9 cellular contexts compared by ENCODE assay signal in genomic region chr12:85874064-85874463, GRCh38. TPM values are rescaled to one million over a fixed set of nuclear protein-coding genes. Genes with fewer than 3 reads are reported as not detected.
DNase-seq lines count a peak whose midpoint lies in the region; ATAC-seq and TF ChIP-seq lines count a peak whose summit lies in the region.
"Had no signal": no experiment of that assay in that cellular context is flagged by ENCODE, and none has a peak within 500 bp of the region (broad histone marks: within the 10 kb centered on the region; RNA-seq: fewer than 3 reads in every experiment).

A gene with protein sequence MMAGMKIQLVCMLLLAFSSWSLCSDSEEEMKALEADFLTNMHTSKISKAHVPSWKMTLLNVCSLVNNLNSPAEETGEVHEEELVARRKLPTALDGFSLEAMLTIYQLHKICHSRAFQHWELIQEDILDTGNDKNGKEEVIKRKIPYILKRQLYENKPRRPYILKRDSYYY (plus strand): TSS chr12:85874295. CDS start chr12:85874404, 109 bp downstream.

- no peaks in the 10 kb centered on the region for H3K27me3 Mint-ChIP-seq in CD8-positive, alpha-beta T cell (ENCODE audit: low read depth)

- TF ChIP-seq CTCF in fibroblast of lung (conservative IDR thresholded peaks at IDR 0.05 in 1 of 2, IDR thresholded peaks at IDR 0.05 in 1 of 2; ENCODE audit: low read depth in 1 of 2, low read length in 2 of 2): no peak
- no peak for TF ChIP-seq CTCF in CD8-positive, alpha-beta T cell (IDR thresholded peaks at IDR 0.05)
- TF ChIP-seq CTCF in colonic mucosa (IDR thresholded peaks at IDR 0.05): no peak

- H3K9me3 ChIP-seq in fibroblast of lung (ENCODE audit: control insufficient read depth, insufficient read depth, low read depth, low read length) (no peaks in the 10 kb centered on the region), colonic mucosa (no peaks in the 10 kb centered on the region)
- no peaks in the 10 kb centered on the region for H3K9me3 ChIP-seq in CD8-positive, alpha-beta T cell (ENCODE audit: low read length)

- TF ChIP-seq POLR2A in GM18505 (IDR thresholded peaks at IDR 0.05; ENCODE audit: borderline replicate concordance, extremely low read depth, insufficient read depth, insufficient read length): no peak

- intact Hi-C loops in CD8-positive, alpha-beta T cell (cut with DNase I, micrococcal nuclease): loop anchor here in 1 of 2 experiments (5.0 to 10.0 kb wide), 2 partner anchors 407 to 999 kb away; no protein-coding TSS in a partner anchor
- intact Hi-C loops in colonic mucosa (cut with DNase I) (loop anchor here (5.0 kb wide), 1 partner anchor 297 kb away; no protein-coding TSS in a partner anchor), posterior cingulate gyrus (cut with DNase I) (loop anchor here (5.0 kb wide), 1 partner anchor 407 kb away; no protein-coding TSS in a partner anchor)

- H3K27me3 ChIP-seq in fibroblast of lung (ENCODE audit: control insufficient read depth, insufficient read depth, low read length) (no peaks in the 10 kb centered on the region), colonic mucosa (no peaks in the 10 kb centered on the region)
- no peaks in the 10 kb centered on the region for H3K27me3 ChIP-seq in CD8-positive, alpha-beta T cell (ENCODE audit: insufficient read depth, low read length)

- H3K36me3 Mint-ChIP-seq in CD8-positive, alpha-beta T cell: no peaks in the 10 kb centered on the region

- H3K4me3 ChIP-seq in fibroblast of lung (replicated peaks in 1 of 4; ENCODE audit: control extremely low read depth in 1 of 4, insufficient read depth in 1 of 4, low read depth in 3 of 4, low read length in 4 of 4): no peak within 1 kb of the TSS
- no peak within 1 kb of the TSS for H3K4me3 ChIP-seq in CD8-positive, alpha-beta T cell (ENCODE audit: low read depth, low read length)
- H3K4me3 ChIP-seq in colonic mucosa: no peak within 1 kb of the TSS

- peak within 1 kb of the TSS; percentile 11 for H2AFZ ChIP-seq in fibroblast of lung (ENCODE audit: low read length)

- no peak within 1 kb of the TSS for H3K9ac ChIP-seq in fibroblast of lung (ENCODE audit: insufficient read depth, low read length)
- no peak within 1 kb of the TSS for H3K9ac ChIP-seq in colonic mucosa (ENCODE audit: low read depth in 2 of 2, low read length in 2 of 2)

- CTCF ChIA-PET in CD8-positive, alpha-beta T cell (lab: Charles Lee): no interaction called here

- H3K79me2 ChIP-seq in fibroblast of lung (ENCODE audit: control insufficient read depth, insufficient read depth, low read length): no peaks in the 10 kb centered on the region

- H4K20me1 ChIP-seq in fibroblast of lung (ENCODE audit: control insufficient read depth, extremely low read depth, insufficient read depth, low read length): no peaks in the 10 kb centered on the region

- DNase-seq in NCI-H2081 (lab: John Stamatoyannopoulos, UW): peak; percentile 59 to 63
- no peak for DNase-seq in fibroblast of lung (ENCODE audit: low read depth in 2 of 2)
- no peak for DNase-seq in CD8-positive, alpha-beta T cell
- no peak for DNase-seq in activated CD8-positive, alpha-beta memory T cell treated with anti-CD3 and anti-CD28 coated beads for 24 hours
- DNase-seq in colonic mucosa: no peak
- DNase-seq in posterior cingulate gyrus: no peak

- H3K4me1 Mint-ChIP-seq in CD8-positive, alpha-beta T cell (ENCODE audit: low read depth): no peaks in the 10 kb centered on the region

- POLR2A ChIA-PET in CD8-positive, alpha-beta T cell (lab: Charles Lee): no interaction called here

- H3K27ac Mint-ChIP-seq in CD8-positive, alpha-beta T cell: no peak within 1 kb of the TSS

- ATAC-seq in GM18505 (IDR thresholded peaks at IDR 0.05; ENCODE audit: unreplicated experiment) (peak; percentile 92), HG02588 (IDR thresholded peaks at IDR 0.05; ENCODE audit: unreplicated experiment) (peak; percentile 69)
- no peak for ATAC-seq in CD8-positive, alpha-beta T cell

- H3K4me2 ChIP-seq in fibroblast of lung (ENCODE audit: extremely low read depth, insufficient read depth, low read length): no peak within 1 kb of the TSS

- no peaks in the 10 kb centered on the region for H3K4me1 ChIP-seq in fibroblast of lung (ENCODE audit: control insufficient read depth, extremely low read depth, insufficient read depth, low read length)
- H3K4me1 ChIP-seq in CD8-positive, alpha-beta T cell (ENCODE audit: insufficient read depth, low read length): no peaks in the 10 kb centered on the region
- no peaks in the 10 kb centered on the region for H3K4me1 ChIP-seq in colonic mucosa

- no peaks in the 10 kb centered on the region for H3K9me3 Mint-ChIP-seq in CD8-positive, alpha-beta T cell

- H3K4me3 Mint-ChIP-seq in CD8-positive, alpha-beta T cell: no peak within 1 kb of the TSS

- H3K27ac ChIP-seq in fibroblast of lung (ENCODE audit: insufficient read depth, low read length) (no peak within 1 kb of the TSS), colonic mucosa (no peak within 1 kb of the TSS)
- no peak within 1 kb of the TSS for H3K27ac ChIP-seq in CD8-positive, alpha-beta T cell (ENCODE audit: low read depth, low read length)
- H3K27ac ChIP-seq: HL-60 had no signal

- H3K36me3 ChIP-seq in fibroblast of lung (ENCODE audit: control insufficient read depth, insufficient read depth, low read length): no peaks in the 10 kb centered on the region
- no peaks in the 10 kb centered on the region for H3K36me3 ChIP-seq in CD8-positive, alpha-beta T cell (ENCODE audit: insufficient read depth, low read length)
- H3K36me3 ChIP-seq in colonic mucosa: no peaks in the 10 kb centered on the region

RNA-seq across cellular contexts. Expression of the gene that starts here (rescaled TPM):
- total RNA-seq in fibroblast of lung: not detected in 2 replicates
- 0.28 TPM in 1 of 2 replicates, not detected in the other for polyA plus RNA-seq in fibroblast of lung
- 0.21 TPM in 1 of 2 replicates, not detected in the other for polyA plus RNA-seq in fibroblast of lung (2012)
- polyA minus RNA-seq in fibroblast of lung (ENCODE audit: low replicate concordance): not detected in 2 replicates
- not detected for total RNA-seq in CD8-positive, alpha-beta T cell
- under 1 TPM in 1 of 2 donors, not detected in 1; 0.32 TPM for total RNA-seq in colonic mucosa

Comparison
In these comparisons a context has a peak if more than half of its experiments do, and no peak if none do; other contexts are left out.
1. DNase-seq: peak in NCI-H2081 (2 of 2); none in fibroblast of lung (0 of 2), CD8-positive, alpha-beta T cell (0 of 7), activated CD8-positive, alpha-beta memory T cell treated with anti-CD3 and anti-CD28 coated beads for 24 hours (single experiment), colonic mucosa (single experiment) and posterior cingulate gyrus (0 of 10).